In the genomic region with DNA sequence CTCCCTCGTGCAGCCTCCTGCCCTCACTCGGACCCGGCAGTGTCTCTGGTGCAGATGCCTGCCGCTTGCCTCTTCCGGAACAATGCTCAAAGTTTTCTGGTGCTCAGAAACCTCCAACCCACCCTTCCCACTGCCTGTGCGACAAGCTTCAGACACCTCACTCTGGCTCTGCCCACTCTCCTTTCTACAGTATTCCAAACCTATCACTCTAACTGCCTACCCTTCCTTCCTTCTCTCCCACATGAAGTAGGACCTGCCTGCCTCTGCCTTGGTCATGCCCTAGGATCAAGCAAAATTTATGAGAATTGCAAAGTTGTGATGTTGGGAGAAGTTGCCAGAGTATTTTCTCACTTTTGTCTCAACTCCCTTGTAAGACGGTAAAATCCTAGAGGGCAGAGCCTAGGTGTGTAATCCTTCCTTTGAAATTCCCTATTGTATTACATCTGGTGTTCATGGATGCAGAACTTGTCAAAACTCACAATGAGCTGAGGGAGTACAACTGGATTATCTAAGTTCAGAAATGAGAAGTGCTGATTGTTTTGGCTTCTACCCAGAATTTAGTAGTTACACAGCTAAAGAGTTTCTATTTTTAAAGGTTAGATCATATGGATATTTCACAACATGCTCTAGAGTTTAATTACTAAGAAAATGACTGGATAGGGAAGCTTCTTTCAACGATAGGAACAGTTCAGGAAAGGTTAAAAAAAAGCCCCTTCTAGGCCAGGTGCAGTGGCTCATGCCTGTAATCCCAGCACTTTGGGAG, we compare ENCODE assay signal across 12 cellular contexts. TPM values are rescaled to one million over a fixed set of nuclear protein-coding genes. Genes with fewer than 3 reads are reported as not detected.
DNase-seq lines count a peak whose midpoint lies in the region; ATAC-seq and TF ChIP-seq lines count a peak whose summit lies in the region.
"Had no signal": no experiment of that assay in that cellular context is flagged by ENCODE, and none has a peak within 500 bp of the region (broad histone marks: within the 10 kb centered on the region; RNA-seq: fewer than 3 reads in every experiment).

No MANE protein-coding gene starts in this region.

- TF ChIP-seq POLR2A in adrenal gland (IDR thresholded peaks at IDR 0.05), result no peak
- no peak for TF ChIP-seq POLR2A in GM18505 (IDR thresholded peaks at IDR 0.05; ENCODE audit: borderline replicate concordance, extremely low read depth, insufficient read depth, insufficient read length)

- peak; percentile 45 for DNase-seq in KBM-7
- no peak for DNase-seq in adrenal gland
- DNase-seq in left lung, result no peak
- no peak for DNase-seq in stimulated activated CD4-positive, alpha-beta T cell treated with anti-CD3 and anti-CD28 coated beads, Interleukin-4, amount 100 ng/mL, for 4 hours
- DNase-seq in stimulated activated CD4-positive, alpha-beta T cell treated with anti-CD3 and anti-CD28 coated beads, Interleukin-4, amount 100 ng/mL, for 1 hour, result no peak
- DNase-seq: amniotic stem cell, H9 had no signal

- TF ChIP-seq CTCF in adrenal gland (IDR thresholded peaks at IDR 0.05) (no peak), left lung (IDR thresholded peaks at IDR 0.05) (no peak)

- H3K4me1 ChIP-seq in BLaER1 (peaks cover 62% of the 10 kb centered on the region), adrenal gland (replicated peaks in 1 of 2) (peaks cover 17 to 74% of the 10 kb centered on the region in 2 donors), left lung (peaks cover 26 to 81% of the 10 kb centered on the region in 2 donors)

- in situ Hi-C loops in KBM-7 (cut with MboI; ENCODE audit: low pct_unique_long_range_greater_than_20kb, low sequenced_read_pairs), result no loop called here

- peak; percentile 51 for ATAC-seq in left lung
- no peak for ATAC-seq in GM21515 (IDR thresholded peaks at IDR 0.05; ENCODE audit: unreplicated experiment)
- ATAC-seq in GM18505 (IDR thresholded peaks at IDR 0.05; ENCODE audit: unreplicated experiment), result no peak
- ATAC-seq: gastroesophageal sphincter had no signal

- H3K27me3 ChIP-seq in BLaER1 (no peaks in the 10 kb centered on the region), adrenal gland (no peaks in the 10 kb centered on the region), left lung (no peaks in the 10 kb centered on the region)
- H3K27me3 ChIP-seq: gastroesophageal sphincter had no signal

- H3K4me3 ChIP-seq in BLaER1, result no peak overlapping the region
- no peak overlapping the region for H3K4me3 ChIP-seq in adrenal gland
- no peak overlapping the region for H3K4me3 ChIP-seq in left lung
- H3K4me3 ChIP-seq: gastroesophageal sphincter, thoracic aorta had no signal

- intact Hi-C loops in adrenal gland (cut with DNase I), result no loop called here
- intact Hi-C loops in left lung (cut with DNase I), result no loop called here

- peak overlapping the region; percentile 50; the same call in 1 of the 2 replicates for H3K27ac ChIP-seq in BLaER1
- peak overlapping the region in 4 of 5 donors; percentile 4 to 56 (median 41) for H3K27ac ChIP-seq in adrenal gland
- peak overlapping the region; percentile 8 to 22 for H3K27ac ChIP-seq in left lung
- H3K27ac ChIP-seq: gastroesophageal sphincter, thoracic aorta had no signal

- peak overlapping the region; percentile 72 for H3K4me2 ChIP-seq in BLaER1

- H3K9me3 ChIP-seq in BLaER1 (no peaks in the 10 kb centered on the region), adrenal gland (replicated peaks in 1 of 3) (no peaks in the 10 kb centered on the region), left lung (no peaks in the 10 kb centered on the region)
- H3K9me3 ChIP-seq: gastroesophageal sphincter, thoracic aorta had no signal

- H4K20me1 ChIP-seq in BLaER1, result peaks cover 84% of the 10 kb centered on the region

- 80 to 86% (median 84%) methylated on average over 8 of the region's 8 CpGs for WGBS in adrenal gland, 4 donors

- peak overlapping the region; percentile 45; the same call in 1 of the 2 replicates for H3K9ac ChIP-seq in BLaER1

- peaks cover 57% of the 10 kb centered on the region for H3K36me3 ChIP-seq in BLaER1
- H3K36me3 ChIP-seq in adrenal gland (replicated peaks in 1 of 2), result no peaks in the 10 kb centered on the region
- H3K36me3 ChIP-seq in left lung, result peaks cover 0 to 36% of the 10 kb centered on the region in 2 donors

RNA-seq across cellular contexts. Expression of a gene that starts 7.2 kb away (rescaled TPM):
- total RNA-seq in adrenal gland (1,000 to 10,000 TPM in 1 of 8 donors, 100 to 1,000 TPM in 5, 10 to 100 TPM in 2; 93.6 to 1,631 (median 117) TPM), left lung (100 to 1,000 TPM; 103 to 138 TPM)
- 100 to 1,000 TPM in 1 of 3 donors, 10 to 100 TPM in 2; 38.3 to 361 (median 71.3) TPM for polyA plus RNA-seq in adrenal gland
